ENCODE assay signal across 1 cellular context in genomic region chr12:21657336-21658077, GRCh38.
A peak's percentile ranks its signal among the peaks of the same experiment; 100 is the strongest.
TF ChIP-seq lines count a peak whose summit lies in the region.

TSS of gene LDHB (minus strand) at chr12:21657842. CDS start at chr12:21654671, 3,171 bp downstream.

TF ChIP-seq in IMR-90, 13 proteins besides CTCF, POLR2A, EP300 and RAD21 (continued from another document):
- TF ChIP-seq USF2 (IDR thresholded peaks at IDR 0.05; ENCODE audit: low read depth, low read length) = peak; percentile 80
- TF ChIP-seq BHLHE40 (IDR thresholded peaks at IDR 0.05; ENCODE audit: low read depth, low read length) = peak; percentile 83
